Comparison of ENCODE assay signal across 16 cellular contexts in the genomic region with DNA sequence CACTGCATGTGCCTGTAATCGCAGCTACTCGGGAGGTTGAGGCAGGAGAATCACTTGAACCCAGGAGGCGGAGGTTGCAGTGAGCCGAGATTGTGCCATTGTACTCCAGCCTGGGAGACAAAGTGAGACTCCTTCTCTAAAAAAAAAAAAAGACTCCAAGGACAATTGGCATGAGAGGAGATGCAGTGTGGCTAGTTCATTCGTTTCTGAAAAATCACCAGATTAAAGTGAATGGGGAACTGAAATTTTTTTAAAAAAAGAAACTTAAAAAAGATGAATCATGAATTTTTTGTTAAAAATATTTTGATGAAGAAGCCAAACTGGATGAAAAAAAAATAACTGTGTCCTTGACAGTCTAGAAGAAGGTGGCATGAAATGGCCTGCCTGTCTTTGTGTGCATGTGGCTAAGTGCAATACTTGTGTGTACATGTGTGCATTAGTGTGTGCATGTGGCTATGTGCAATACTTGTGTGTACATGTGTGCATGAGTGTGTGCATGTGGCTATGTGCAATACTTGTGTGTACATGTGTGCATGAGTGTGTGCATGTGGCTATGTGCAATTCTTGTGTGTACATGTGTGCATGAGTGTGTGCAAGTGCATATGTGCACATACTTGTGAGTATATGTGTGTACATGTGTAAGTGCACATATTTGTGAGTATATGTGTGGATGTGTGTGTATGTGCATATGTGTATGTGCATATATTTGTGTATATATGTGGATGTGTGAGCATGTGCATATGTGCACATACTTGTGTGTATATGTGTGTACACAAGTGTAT.
DNase-seq lines count a peak whose midpoint lies in the region; ATAC-seq, FAIRE-seq and TF ChIP-seq lines count a peak whose summit lies in the region.
"Had no signal": no experiment of that assay in that cellular context is flagged by ENCODE, and none has a peak within 500 bp of the region (broad histone marks: within the 10 kb centered on the region; RNA-seq: fewer than 3 reads in every experiment).

No MANE protein-coding gene starts in this region.

- intact Hi-C loops in adrenal gland (cut with DNase I), result no loop called here
- intact Hi-C loops in spleen (cut with DNase I; ENCODE audit: low total_unique reads), result no loop called here

- no peaks in the 10 kb centered on the region for H3K4me1 ChIP-seq in adrenal gland (replicated peaks in 1 of 2)
- peaks cover 0 to 20% (median 6%) of the 10 kb centered on the region in 6 donors for H3K4me1 ChIP-seq in spleen

- FAIRE-seq in frontal cortex (lab: Jason Lieb, UNC), result no peak

- H3K36me3 ChIP-seq in adrenal gland (replicated peaks in 1 of 2), result no peaks in the 10 kb centered on the region
- H3K36me3 ChIP-seq in spleen, result no peaks in the 10 kb centered on the region

- WGBS in adrenal gland, 4 donors, result 57 to 68% (median 65%) methylated on average over 5 of the region's 5 CpGs
- WGBS in spleen, 5 donors, result 63 to 79% (median 74%) methylated on average over 5 of the region's 5 CpGs

- H3K9me3 ChIP-seq in adrenal gland (replicated peaks in 1 of 3), result peaks cover 0 to 2% (median 0%) of the 10 kb centered on the region in 3 donors
- peaks cover 0 to 14% (median 3%) of the 10 kb centered on the region in 8 donors for H3K9me3 ChIP-seq in spleen

- no peak for TF ChIP-seq POLR2A in adrenal gland (IDR thresholded peaks at IDR 0.05)
- no peak for TF ChIP-seq POLR2A in spleen (IDR thresholded peaks at IDR 0.05)

- ATAC-seq in GM18511 (IDR thresholded peaks at IDR 0.05; ENCODE audit: unreplicated experiment) (peak; percentile 59), HG02678 (IDR thresholded peaks at IDR 0.05; ENCODE audit: unreplicated experiment) (peak; percentile 19), GM19467 (IDR thresholded peaks at IDR 0.05; ENCODE audit: unreplicated experiment) (no peak)

- H3K27ac ChIP-seq in adrenal gland (peak overlapping the region in 3 of 5 donors; percentile 19 to 61 (median 25)), spleen (peak overlapping the region in 5 of 8 donors; percentile 18 to 63 (median 51))
- H3K27ac ChIP-seq: PC-9 had no signal

- no peak for TF ChIP-seq CTCF in adrenal gland (IDR thresholded peaks at IDR 0.05)
- no peak for TF ChIP-seq CTCF in spleen (IDR thresholded peaks at IDR 0.05 in 8 of 11, conservative IDR thresholded peaks at IDR 0.05 in 3 of 11)

- H3K4me3 ChIP-seq in adrenal gland (no peak overlapping the region), spleen (no peak overlapping the region)
- H3K4me3 ChIP-seq: PC-9 had no signal

- DNase-seq in adrenal gland (no peak), spleen (no peak), NK-92 (lab: John Stamatoyannopoulos, UW; ENCODE audit: unreplicated experiment) (no peak), putamen (ENCODE audit: low spot score) (no peak), frontal cortex (ENCODE audit: low spot score in 2 of 2) (no peak)
- DNase-seq: activated T-cell treated with anti-CD3 and anti-CD28 coated beads for 4 hours; Calu3; glutamatergic neuron; NCI-H2081 treated with DMSO at 0.1 percent for 48 hours; NCI-H510A; PC-9; SK-N-SH; stimulated activated CD4-positive, alpha-beta T cell treated with anti-CD3 and anti-CD28 coated beads, Interleukin-4, amount 100 ng/mL, for 1 hour had no signal

- no peaks in the 10 kb centered on the region for H3K27me3 ChIP-seq in adrenal gland
- H3K27me3 ChIP-seq in spleen (replicated peaks in 1 of 7), result no peaks in the 10 kb centered on the region
